1 cellular context compared by ENCODE assay signal in genomic region chr9:110669-111068, GRCh38. TPM values are rescaled to one million over a fixed set of nuclear protein-coding genes. Genes with fewer than 3 reads are reported as not detected.
"Had no signal": no experiment of that assay in that cellular context is flagged by ENCODE, and none has a peak within 500 bp of the region (broad histone marks: within the 10 kb centered on the region; RNA-seq: fewer than 3 reads in every experiment).

No MANE protein-coding gene starts in this region.

RNA-seq across cellular contexts. Expression of gene FOXD4, which starts 7.5 kb away (rescaled TPM):
- total RNA-seq: Right ventricle myocardium superior had no signal
